Comparison of ENCODE assay signal across 36 cellular contexts in the genomic region with DNA sequence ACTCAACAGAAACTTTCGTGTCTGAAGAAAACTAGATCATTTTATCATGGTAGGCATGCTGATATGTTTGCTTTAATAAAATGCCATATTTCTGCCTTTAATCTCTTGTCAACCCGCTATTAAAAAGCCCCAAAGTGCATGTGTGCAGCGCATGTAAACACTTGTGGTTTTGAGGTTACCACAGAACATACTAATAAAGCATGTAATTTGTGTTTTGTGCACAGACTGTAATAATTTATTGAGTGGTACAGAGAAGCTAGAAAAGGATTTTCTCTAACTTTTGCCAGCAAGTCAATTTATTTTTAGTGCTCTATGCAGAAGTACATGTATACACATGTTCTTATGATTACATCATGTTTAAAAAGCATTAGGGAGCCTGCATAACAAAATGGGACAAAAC.
"Had no signal": no experiment of that assay in that cellular context is flagged by ENCODE, and none has a peak within 500 bp of the region (broad histone marks: within the 10 kb centered on the region; RNA-seq: fewer than 3 reads in every experiment).

No MANE protein-coding gene starts in this region.

- DNase-seq: activated B cell treated with CpG ODN at 0.5 μM for 24 hours; activated CD4-positive, alpha-beta memory T cell treated with anti-CD3 and anti-CD28 coated beads, Interleukin-2, amount 10 ng/mL, durations not matched to agents 7 days and 5 days; activated CD4-positive, alpha-beta T cell treated with anti-CD3 and anti-CD28 coated beads for 1 hour; activated CD4-positive, alpha-beta T cell treated with anti-CD3 and anti-CD28 coated beads for 48 hours; activated CD8-positive, alpha-beta memory T cell treated with anti-CD3 and anti-CD28 coated beads for 24 hours; activated CD8-positive, alpha-beta memory T cell treated with anti-CD3 and anti-CD28 coated beads, Interleukin-2, amount 10 ng/mL, durations not matched to agents 7 days and 5 days; activated CD8-positive, alpha-beta memory T cell treated with anti-CD3 and anti-CD28 coated beads, Interleukin-2, amount 50 U/mL, for 48 hours; activated effector memory CD4-positive, alpha-beta T cell treated with Interleukin-2 at 50 U/mL for 16 hours; activated naive CD4-positive, alpha-beta T cell treated with anti-CD3 and anti-CD28 coated beads, Interleukin-2, amount 10 ng/mL, durations not matched to agents 7 days and 5 days; activated naive CD8-positive, alpha-beta T cell treated with anti-CD3 and anti-CD28 coated beads, Interleukin-2, amount 50 U/mL, for 24 hours; activated T-cell treated with anti-CD3 and anti-CD28 coated beads, Interleukin-2, amount 50 U/mL, for 48 hours; anterior cingulate cortex; NCI-H1092 treated with DMSO at 0.1 percent for 48 hours; NCI-H1417; NCI-H146; NCI-H187; NCI-H2029 treated with DMSO at 0.1 percent for 48 hours; NCI-H2107; NCI-H2171; NCI-H510A; NCI-H526; NCI-H748 treated with DMSO at 0.1 percent for 48 hours; NK-92 treated with Interleukin-12 subunit alpha and Interleukin-12 subunit beta, amount 100 ng/mL, for 24 hours; PC-3; Peyer's patch; RPMI8226; SHP77 treated with DMSO at 0.1 percent for 48 hours; T-helper 1 cell; T-helper 2 cell; T-helper 9 cell had no signal

- H3K27ac ChIP-seq: Peyer's patch, SJSA1, VCaP had no signal

- H3K36me3 ChIP-seq: Peyer's patch, SJSA1 had no signal

- H3K4me1 Mint-ChIP-seq: activated B cell treated with CpG ODN at 0.5 μM for 24 hours; activated CD4-positive, alpha-beta memory T cell treated with anti-CD3 and anti-CD28 coated beads, Interleukin-2, amount 10 ng/mL, durations not matched to agents 7 days and 5 days; activated CD8-positive, alpha-beta memory T cell treated with anti-CD3 and anti-CD28 coated beads, Interleukin-2, amount 10 ng/mL, durations not matched to agents 7 days and 5 days; activated naive CD4-positive, alpha-beta T cell treated with anti-CD3 and anti-CD28 coated beads, Interleukin-2, amount 10 ng/mL, durations not matched to agents 7 days and 5 days; activated naive CD8-positive, alpha-beta T cell treated with anti-CD3 and anti-CD28 coated beads, Interleukin-2, amount 50 U/mL, for 24 hours; brain; central memory CD8-positive, alpha-beta T cell had no signal

- H3K27ac Mint-ChIP-seq: activated B cell treated with CpG ODN at 0.5 μM for 24 hours; activated CD4-positive, alpha-beta memory T cell treated with anti-CD3 and anti-CD28 coated beads, Interleukin-2, amount 10 ng/mL, durations not matched to agents 7 days and 5 days; activated CD8-positive, alpha-beta memory T cell treated with anti-CD3 and anti-CD28 coated beads, Interleukin-2, amount 10 ng/mL, durations not matched to agents 7 days and 5 days; activated naive CD4-positive, alpha-beta T cell treated with anti-CD3 and anti-CD28 coated beads, Interleukin-2, amount 10 ng/mL, durations not matched to agents 7 days and 5 days; activated naive CD8-positive, alpha-beta T cell; activated naive CD8-positive, alpha-beta T cell treated with anti-CD3 and anti-CD28 coated beads, Interleukin-2, amount 50 U/mL, for 24 hours; brain had no signal

- H3K27me3 Mint-ChIP-seq: activated B cell treated with CpG ODN at 0.5 μM for 24 hours; activated CD4-positive, alpha-beta memory T cell treated with anti-CD3 and anti-CD28 coated beads, Interleukin-2, amount 10 ng/mL, durations not matched to agents 7 days and 5 days; activated CD8-positive, alpha-beta memory T cell treated with anti-CD3 and anti-CD28 coated beads, Interleukin-2, amount 10 ng/mL, durations not matched to agents 7 days and 5 days; activated naive CD4-positive, alpha-beta T cell treated with anti-CD3 and anti-CD28 coated beads, Interleukin-2, amount 10 ng/mL, durations not matched to agents 7 days and 5 days; central memory CD8-positive, alpha-beta T cell had no signal

- H3K4me1 ChIP-seq: Peyer's patch, SJSA1 had no signal

- H3K36me3 Mint-ChIP-seq: activated CD8-positive, alpha-beta memory T cell treated with anti-CD3 and anti-CD28 coated beads, Interleukin-2, amount 10 ng/mL, durations not matched to agents 7 days and 5 days; activated naive CD4-positive, alpha-beta T cell treated with anti-CD3 and anti-CD28 coated beads, Interleukin-2, amount 10 ng/mL, durations not matched to agents 7 days and 5 days; brain had no signal

- H3K27me3 ChIP-seq: Peyer's patch, SJSA1 had no signal

- H3K9me3 Mint-ChIP-seq: brain had no signal

- H3K4me3 ChIP-seq: Peyer's patch, SJSA1 had no signal

- ATAC-seq: activated CD8-positive, alpha-beta memory T cell treated with anti-CD3 and anti-CD28 coated beads, Interleukin-2, amount 10 ng/mL, durations not matched to agents 7 days and 5 days; activated naive CD8-positive, alpha-beta T cell treated with anti-CD3 and anti-CD28 coated beads, Interleukin-2, amount 50 U/mL, for 24 hours; PC-3; SK-N-SH treated with all-trans-retinoic acid at 6 μM for 48 hours had no signal

- H3K9me3 ChIP-seq: Peyer's patch, SJSA1 had no signal

- H3K4me3 Mint-ChIP-seq: activated B cell treated with CpG ODN at 0.5 μM for 24 hours; activated CD4-positive, alpha-beta memory T cell treated with anti-CD3 and anti-CD28 coated beads, Interleukin-2, amount 10 ng/mL, durations not matched to agents 7 days and 5 days; activated CD8-positive, alpha-beta memory T cell treated with anti-CD3 and anti-CD28 coated beads, Interleukin-2, amount 10 ng/mL, durations not matched to agents 7 days and 5 days; activated naive CD4-positive, alpha-beta T cell treated with anti-CD3 and anti-CD28 coated beads, Interleukin-2, amount 10 ng/mL, durations not matched to agents 7 days and 5 days; activated naive CD8-positive, alpha-beta T cell; activated naive CD8-positive, alpha-beta T cell treated with anti-CD3 and anti-CD28 coated beads, Interleukin-2, amount 50 U/mL, for 24 hours; brain; central memory CD8-positive, alpha-beta T cell had no signal
